1 cellular context compared by ENCODE assay signal in the genomic region with DNA sequence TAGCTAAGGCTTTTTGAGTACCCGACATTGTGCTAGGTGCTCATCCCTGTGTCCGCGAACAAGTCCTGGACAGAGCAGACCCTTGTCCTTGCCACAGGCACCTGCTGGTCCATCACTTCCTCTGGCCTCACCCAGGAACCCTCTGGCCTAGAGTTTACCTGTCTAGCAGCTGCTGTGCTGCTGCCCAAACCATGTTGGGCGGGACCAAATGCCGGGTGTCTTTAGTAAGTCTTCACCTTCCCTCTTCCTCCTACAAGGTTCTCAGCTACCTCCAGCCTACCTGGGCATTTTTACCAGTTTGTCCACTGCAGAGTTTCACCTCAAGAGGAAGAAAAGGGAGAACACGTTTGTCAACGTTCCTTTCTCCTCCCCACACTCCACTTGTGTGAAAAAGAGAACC.
TF ChIP-seq lines count a peak whose summit lies in the region.

No MANE protein-coding gene starts in this region.

TF ChIP-seq in HepG2, 621 proteins besides CTCF, POLR2A, EP300 and RAD21 (continued from another document):
- TF ChIP-seq, protein P1, sequence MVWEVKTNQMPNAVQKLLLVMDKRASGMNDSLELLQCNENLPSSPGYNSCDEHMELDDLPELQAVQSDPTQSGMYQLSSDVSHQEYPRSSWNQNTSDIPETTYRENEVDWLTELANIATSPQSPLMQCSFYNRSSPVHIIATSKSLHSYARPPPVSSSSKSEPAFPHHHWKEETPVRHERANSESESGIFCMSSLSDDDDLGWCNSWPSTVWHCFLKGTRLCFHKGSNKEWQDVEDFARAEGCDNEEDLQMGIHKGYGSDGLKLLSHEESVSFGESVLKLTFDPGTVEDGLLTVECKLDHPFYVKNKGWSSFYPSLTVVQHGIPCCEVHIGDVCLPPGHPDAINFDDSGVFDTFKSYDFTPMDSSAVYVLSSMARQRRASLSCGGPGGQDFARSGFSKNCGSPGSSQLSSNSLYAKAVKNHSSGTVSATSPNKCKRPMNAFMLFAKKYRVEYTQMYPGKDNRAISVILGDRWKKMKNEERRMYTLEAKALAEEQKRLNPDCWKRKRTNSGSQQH (CRISPR knock-in tag; IDR thresholded peaks at IDR 0.05; ENCODE audit: low read depth) = no peak
- TF ChIP-seq ZNF83 (CRISPR knock-in tag; IDR thresholded peaks at IDR 0.05; ENCODE audit: borderline replicate concordance) (no peak), SCMH1 (CRISPR knock-in tag; IDR thresholded peaks at IDR 0.05; ENCODE audit: borderline replicate concordance) (no peak), SNRNP70 (IDR thresholded peaks at IDR 0.05; ENCODE audit: low read depth, low read length) (no peak), ELF4 (CRISPR knock-in tag; IDR thresholded peaks at IDR 0.05; ENCODE audit: borderline replicate concordance) (no peak), NCOA5 (CRISPR knock-in tag; IDR thresholded peaks at IDR 0.05) (no peak), GLI4 (CRISPR knock-in tag; IDR thresholded peaks at IDR 0.05; ENCODE audit: borderline replicate concordance) (no peak), KLF15 (CRISPR knock-in tag; IDR thresholded peaks at IDR 0.05; ENCODE audit: borderline replicate concordance) (no peak)
